Comparison of ENCODE assay signal across 14 cellular contexts in the genomic region with DNA sequence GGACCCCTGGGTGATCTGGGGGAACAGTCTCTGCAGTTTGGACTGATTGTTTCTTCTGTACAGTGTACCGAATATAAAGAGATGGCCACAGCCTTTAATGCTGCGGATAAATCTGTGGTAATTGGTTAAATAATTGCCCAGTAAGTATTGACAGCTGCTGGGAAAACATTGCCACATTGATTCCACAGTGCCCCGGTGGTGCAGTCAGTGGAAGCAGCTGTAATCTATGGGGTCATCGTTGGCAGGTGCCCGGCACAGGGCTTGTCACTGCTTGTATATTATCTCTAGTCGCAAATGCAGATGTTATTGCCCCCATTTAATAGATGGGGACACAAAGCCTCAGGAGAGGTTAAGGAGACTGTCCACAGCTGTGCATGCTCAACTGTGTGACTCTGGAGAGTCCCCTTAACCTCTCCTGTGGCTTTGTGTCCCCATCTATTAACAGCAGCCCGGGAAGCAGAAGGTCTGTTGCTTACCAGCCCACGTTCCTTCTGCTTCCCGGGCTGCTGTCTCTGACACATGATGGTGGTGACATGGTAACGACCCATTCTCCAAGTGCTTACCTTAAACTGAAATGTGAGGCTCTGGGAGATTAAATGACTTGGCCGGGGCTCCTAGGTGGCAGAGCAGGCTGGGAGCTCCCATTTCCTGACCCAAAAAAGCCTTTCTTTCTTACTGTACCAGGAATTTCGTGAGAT.
A peak's percentile ranks its signal among the peaks of the same experiment; 100 is the strongest.
DNase-seq lines count a peak whose midpoint lies in the region; ATAC-seq and TF ChIP-seq lines count a peak whose summit lies in the region.
"Had no signal": no experiment of that assay in that cellular context is flagged by ENCODE, and none has a peak within 500 bp of the region (broad histone marks: within the 10 kb centered on the region; RNA-seq: fewer than 3 reads in every experiment).

No MANE protein-coding gene starts in this region.

- no peaks in the 10 kb centered on the region for H3K9me2 ChIP-seq in SK-N-SH

- H3K4me2 ChIP-seq in SK-N-SH = no peak overlapping the region

- H3K4me1 ChIP-seq in stomach (peaks cover 0 to 58% (median 30%) of the 10 kb centered on the region in 4 donors), SK-N-SH (ENCODE audit: control insufficient read depth in 1 of 2, insufficient read depth in 2 of 2, low read depth in 1 of 2, low read length in 1 of 2) (peaks cover 0 to 6% of the 10 kb centered on the region in 2 experiments; a peak in 1 of 4 replicates)

- H3K27ac Mint-ChIP-seq in glutamatergic neuron (ENCODE audit: unreplicated experiment) = peak overlapping the region; percentile 85
- H3K27ac Mint-ChIP-seq: HFFc6 had no signal

- no peak for DNase-seq in Right ventricle myocardium inferior (ENCODE audit: missing footprints)
- DNase-seq in cardiac septum (ENCODE audit: low spot score) = no peak
- peak; percentile 81 for DNase-seq in NCI-H748 (lab: John Stamatoyannopoulos, UW; ENCODE audit: unreplicated experiment)
- DNase-seq in glutamatergic neuron = no peak
- DNase-seq in stomach = no peak
- DNase-seq in SK-N-SH = no peak
- DNase-seq in MG63 = no peak
- no peak for DNase-seq in glomerular visceral epithelial cell (ENCODE audit: extremely low spot score)
- DNase-seq: activated gamma-delta T cell treated with Interleukin-2 at 50 U/mL for 16 hours; cortex of kidney; HFFc6; OCI-M1; pancreas; stimulated activated CD4-positive, alpha-beta T cell treated with anti-CD3 and anti-CD28 coated beads, Interleukin-4, amount 100 ng/mL, for 1 hour had no signal

- TF ChIP-seq POLR2A in stomach (IDR thresholded peaks at IDR 0.05) = no peak

- H3K79me2 ChIP-seq in SK-N-SH (ENCODE audit: insufficient read depth) = peaks cover 11% of the 10 kb centered on the region; the same call in 1 of the 2 replicates

- H3K4me1 Mint-ChIP-seq in glutamatergic neuron (ENCODE audit: low read depth, unreplicated experiment) = peaks cover 58% of the 10 kb centered on the region

- no peak overlapping the region for H3K9ac ChIP-seq in SK-N-SH

- no peak for TF ChIP-seq CTCF in glutamatergic neuron (IDR thresholded peaks at IDR 0.05; ENCODE audit: partially characterized antibody, unreplicated experiment)
- TF ChIP-seq CTCF in stomach (IDR thresholded peaks at IDR 0.05) = no peak
- no peak for TF ChIP-seq CTCF in SK-N-SH (IDR thresholded peaks at IDR 0.05)

- no peak for TF ChIP-seq EP300 in stomach (IDR thresholded peaks at IDR 0.05)
- no peak for TF ChIP-seq EP300 in SK-N-SH (IDR thresholded peaks at IDR 0.05; ENCODE audit: borderline replicate concordance in 1 of 2, low read depth in 1 of 2, low read length in 1 of 2)

- H3K36me3 ChIP-seq in stomach (peaks cover 4 to 20% (median 11%) of the 10 kb centered on the region in 4 donors), SK-N-SH (replicated peaks in 1 of 2; ENCODE audit: control insufficient read depth in 1 of 2, insufficient read depth in 2 of 2, low read length in 1 of 2) (peaks cover 6 to 9% of the 10 kb centered on the region in 2 experiments), MG63 (no peaks in the 10 kb centered on the region)

- H3K9me3 Mint-ChIP-seq in glutamatergic neuron (ENCODE audit: unreplicated experiment) = peaks cover 4% of the 10 kb centered on the region
- H3K9me3 Mint-ChIP-seq: HFFc6 had no signal

- no peaks in the 10 kb centered on the region for H3F3A ChIP-seq in SK-N-SH (replicated peaks; ENCODE audit: insufficient read depth)

- H3K9me3 ChIP-seq in stomach = no peaks in the 10 kb centered on the region
- H3K9me3 ChIP-seq in SK-N-SH = no peaks in the 10 kb centered on the region
- 0 out of 2 replicates have a peak, but pooled peaks cover 2% of the 10 kb centered on the region for H3K9me3 ChIP-seq in MG63
- H3K9me3 ChIP-seq: pancreas had no signal

- no peak overlapping the region for H2AFZ ChIP-seq in SK-N-SH (ENCODE audit: low read depth)

- H3K27me3 ChIP-seq in stomach (no peaks in the 10 kb centered on the region), SK-N-SH (ENCODE audit: insufficient read depth) (no peaks in the 10 kb centered on the region), MG63 (no peaks in the 10 kb centered on the region)
- H3K27me3 ChIP-seq: pancreas had no signal

- H3K4me3 Mint-ChIP-seq in glutamatergic neuron (ENCODE audit: unreplicated experiment) = no peak overlapping the region
- H3K4me3 Mint-ChIP-seq: HFFc6 had no signal

- peaks cover 3% of the 10 kb centered on the region for H3K27me3 Mint-ChIP-seq in glutamatergic neuron (ENCODE audit: unreplicated experiment)

- peaks cover 10% of the 10 kb centered on the region; the same call in 1 of the 2 replicates for H4K20me1 ChIP-seq in SK-N-SH (ENCODE audit: insufficient read depth)

- H3K4me3 ChIP-seq in stomach (no peak overlapping the region), SK-N-SH (ENCODE audit: low read depth in 2 of 2, low read length in 1 of 2) (no peak overlapping the region), MG63 (no peak overlapping the region)
- H3K4me3 ChIP-seq: pancreas had no signal

- TF ChIP-seq RAD21 in SK-N-SH (IDR thresholded peaks at IDR 0.05; ENCODE audit: low read length) = no peak

- peak; percentile 69 for ATAC-seq in Right ventricle myocardium inferior

- intact Hi-C loops in Right ventricle myocardium inferior (cut with DNase I) = loop anchor here (5.0 kb wide), 1 partner anchor 66 kb away; no protein-coding TSS in a partner anchor
- intact Hi-C loops in cardiac septum (cut with DNase I) = no loop called here
- intact Hi-C loops in stomach (cut with DNase I; ENCODE audit: low total_unique reads) = no loop called here

- CTCF ChIA-PET in SK-N-SH (lab: Yijun Ruan, JAX) = interaction anchor here (1.2 kb wide), 1 partner anchor 32 kb away, joined by 3 read pairs; no protein-coding TSS in a partner anchor

- POLR2A ChIA-PET in SK-N-SH (lab: Yijun Ruan, JAX) = no interaction called here

- WGBS in stomach, 5 donors = 66 to 74% (median 73%) methylated on average over 12 of the region's 12 CpGs
- 86% methylated on average over 10 of the region's 12 CpGs for WGBS in SK-N-SH (ENCODE audit: low lambda C conversion rate)

- H3K36me3 Mint-ChIP-seq in glutamatergic neuron (ENCODE audit: unreplicated experiment) = no peaks in the 10 kb centered on the region

- peak overlapping the region in 3 of 5 donors; percentile 15 to 23 (median 19) for H3K27ac ChIP-seq in stomach
- no peak overlapping the region for H3K27ac ChIP-seq in SK-N-SH (ENCODE audit: low read depth in 2 of 2, low read length in 1 of 2)
- H3K27ac ChIP-seq: pancreas had no signal

TF ChIP-seq in SK-N-SH, 30 proteins besides CTCF, POLR2A, EP300 and RAD21 (continues in another document):
- TF ChIP-seq FOXM1 (IDR thresholded peaks at IDR 0.05; ENCODE audit: low read depth) (no peak), RXRA (IDR thresholded peaks at IDR 0.05; ENCODE audit: borderline replicate concordance, low read depth) (no peak), TEAD4 (IDR thresholded peaks at IDR 0.05; ENCODE audit: borderline replicate concordance, insufficient read depth) (no peak), RCOR1 (IDR thresholded peaks at IDR 0.05; ENCODE audit: low read length) (no peak), MXI1 (IDR thresholded peaks at IDR 0.05; ENCODE audit: low read depth, low read length) (no peak), NRF1 (IDR thresholded peaks at IDR 0.05; ENCODE audit: low read depth, low read length) (no peak), MEF2A (IDR thresholded peaks at IDR 0.05; ENCODE audit: borderline replicate concordance, low read depth) (no peak), ELF1 (IDR thresholded peaks at IDR 0.05) (no peak), GABPA (IDR thresholded peaks at IDR 0.05; ENCODE audit: low read depth) (no peak), YY1 (IDR thresholded peaks at IDR 0.05; ENCODE audit: low read depth) (no peak)
- TF ChIP-seq, protein P1, sequence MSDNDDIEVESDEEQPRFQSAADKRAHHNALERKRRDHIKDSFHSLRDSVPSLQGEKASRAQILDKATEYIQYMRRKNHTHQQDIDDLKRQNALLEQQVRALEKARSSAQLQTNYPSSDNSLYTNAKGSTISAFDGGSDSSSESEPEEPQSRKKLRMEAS (IDR thresholded peaks at IDR 0.05; ENCODE audit: low read depth) = no peak
- TF ChIP-seq, protein P2, sequence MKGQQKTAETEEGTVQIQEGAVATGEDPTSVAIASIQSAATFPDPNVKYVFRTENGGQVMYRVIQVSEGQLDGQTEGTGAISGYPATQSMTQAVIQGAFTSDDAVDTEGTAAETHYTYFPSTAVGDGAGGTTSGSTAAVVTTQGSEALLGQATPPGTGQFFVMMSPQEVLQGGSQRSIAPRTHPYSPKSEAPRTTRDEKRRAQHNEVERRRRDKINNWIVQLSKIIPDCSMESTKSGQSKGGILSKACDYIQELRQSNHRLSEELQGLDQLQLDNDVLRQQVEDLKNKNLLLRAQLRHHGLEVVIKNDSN (IDR thresholded peaks at IDR 0.05; ENCODE audit: borderline replicate concordance, low read depth) = no peak
- TF ChIP-seq, protein P3, sequence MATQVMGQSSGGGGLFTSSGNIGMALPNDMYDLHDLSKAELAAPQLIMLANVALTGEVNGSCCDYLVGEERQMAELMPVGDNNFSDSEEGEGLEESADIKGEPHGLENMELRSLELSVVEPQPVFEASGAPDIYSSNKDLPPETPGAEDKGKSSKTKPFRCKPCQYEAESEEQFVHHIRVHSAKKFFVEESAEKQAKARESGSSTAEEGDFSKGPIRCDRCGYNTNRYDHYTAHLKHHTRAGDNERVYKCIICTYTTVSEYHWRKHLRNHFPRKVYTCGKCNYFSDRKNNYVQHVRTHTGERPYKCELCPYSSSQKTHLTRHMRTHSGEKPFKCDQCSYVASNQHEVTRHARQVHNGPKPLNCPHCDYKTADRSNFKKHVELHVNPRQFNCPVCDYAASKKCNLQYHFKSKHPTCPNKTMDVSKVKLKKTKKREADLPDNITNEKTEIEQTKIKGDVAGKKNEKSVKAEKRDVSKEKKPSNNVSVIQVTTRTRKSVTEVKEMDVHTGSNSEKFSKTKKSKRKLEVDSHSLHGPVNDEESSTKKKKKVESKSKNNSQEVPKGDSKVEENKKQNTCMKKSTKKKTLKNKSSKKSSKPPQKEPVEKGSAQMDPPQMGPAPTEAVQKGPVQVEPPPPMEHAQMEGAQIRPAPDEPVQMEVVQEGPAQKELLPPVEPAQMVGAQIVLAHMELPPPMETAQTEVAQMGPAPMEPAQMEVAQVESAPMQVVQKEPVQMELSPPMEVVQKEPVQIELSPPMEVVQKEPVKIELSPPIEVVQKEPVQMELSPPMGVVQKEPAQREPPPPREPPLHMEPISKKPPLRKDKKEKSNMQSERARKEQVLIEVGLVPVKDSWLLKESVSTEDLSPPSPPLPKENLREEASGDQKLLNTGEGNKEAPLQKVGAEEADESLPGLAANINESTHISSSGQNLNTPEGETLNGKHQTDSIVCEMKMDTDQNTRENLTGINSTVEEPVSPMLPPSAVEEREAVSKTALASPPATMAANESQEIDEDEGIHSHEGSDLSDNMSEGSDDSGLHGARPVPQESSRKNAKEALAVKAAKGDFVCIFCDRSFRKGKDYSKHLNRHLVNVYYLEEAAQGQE (IDR thresholded peaks at IDR 0.05; ENCODE audit: low read depth, low read length) = no peak

Comparison
In these comparisons a context has a peak if more than half of its experiments do, and no peak if none do; other contexts are left out.
1. H3K27ac ChIP-seq: peak in stomach (3 of 5); none in SK-N-SH (0 of 2).